1 cellular context compared by ENCODE assay signal in genomic region chr10:117532451-117533107, GRCh38.
TF ChIP-seq lines count a peak whose summit lies in the region.

No MANE protein-coding gene starts in this region.

TF ChIP-seq in GM12878, 131 proteins besides CTCF, POLR2A, EP300 and RAD21:
- TF ChIP-seq CHD2 (IDR thresholded peaks at IDR 0.05; ENCODE audit: borderline replicate concordance, low read depth, low read length) (no peak), BCLAF1 (IDR thresholded peaks at IDR 0.05) (no peak), SUZ12 (IDR thresholded peaks at IDR 0.05; ENCODE audit: unreplicated experiment) (peak; percentile 68), EZH2 (IDR thresholded peaks at IDR 0.05; ENCODE audit: borderline replicate concordance, control insufficient read depth, low read depth, low read length) (0 out of 2 replicates have a peak, but pooled peaks have one; percentile 11), RBBP5 (conservative IDR thresholded peaks at IDR 0.05) (no peak), NFYA (IDR thresholded peaks at IDR 0.05; ENCODE audit: borderline replicate concordance, low read depth, low read length) (no peak), ZNF687 (IDR thresholded peaks at IDR 0.05) (no peak), CEBPZ (IDR thresholded peaks at IDR 0.05; ENCODE audit: low read depth, low read length) (no peak), HDAC2 (IDR thresholded peaks at IDR 0.05) (no peak), BMI1 (IDR thresholded peaks at IDR 0.05; ENCODE audit: borderline replicate concordance) (0 out of 2 replicates have a peak, but pooled peaks have one; percentile 22), ZBTB33 (IDR thresholded peaks at IDR 0.05) (no peak), DPF2 (IDR thresholded peaks at IDR 0.05) (no peak)
